In the genomic region with DNA sequence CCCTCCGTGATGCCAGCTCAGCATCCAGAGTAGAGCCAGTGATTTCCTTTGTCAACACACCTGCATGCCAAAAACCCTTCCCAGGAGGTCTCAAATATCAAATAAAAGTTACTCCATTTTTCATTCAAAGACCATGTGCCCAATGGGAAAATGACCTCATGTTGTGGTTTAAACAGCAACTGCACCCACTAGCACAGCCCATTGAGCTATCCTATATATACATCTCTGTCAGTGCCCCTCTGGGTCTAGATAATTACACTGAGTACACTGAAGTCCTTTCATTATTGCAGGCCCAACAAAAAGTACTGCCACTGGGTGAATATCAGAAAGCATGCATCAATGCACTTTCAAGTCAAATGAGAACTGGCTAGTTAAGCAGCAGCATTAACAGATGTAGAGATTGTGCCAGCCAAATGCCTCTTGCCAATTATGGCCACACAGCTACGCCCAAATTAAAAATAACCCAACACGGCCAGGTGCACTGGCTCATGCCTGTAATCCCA, we compare ENCODE assay signal across 18 cellular contexts.
DNase-seq lines count a peak whose midpoint lies in the region; FAIRE-seq and TF ChIP-seq lines count a peak whose summit lies in the region.
"Had no signal": no experiment of that assay in that cellular context is flagged by ENCODE, and none has a peak within 500 bp of the region (broad histone marks: within the 10 kb centered on the region; RNA-seq: fewer than 3 reads in every experiment).

No MANE protein-coding gene starts in this region.

- no peaks in the 10 kb centered on the region for H3K9me3 ChIP-seq in skeletal muscle tissue (ENCODE audit: control insufficient read depth in 3 of 3, low read length in 3 of 3)
- H3K9me3 ChIP-seq in ascending aorta: no peaks in the 10 kb centered on the region
- H3K9me3 ChIP-seq: neutrophil, thoracic aorta, vagina had no signal

- H3K4me3 ChIP-seq in skeletal muscle tissue (ENCODE audit: low read length in 3 of 3) (no peak overlapping the region), ascending aorta (no peak overlapping the region)
- H3K4me3 ChIP-seq: GM23248, thoracic aorta, vagina had no signal

- H3K27me3 ChIP-seq in skeletal muscle tissue (ENCODE audit: control insufficient read depth in 3 of 3, insufficient read depth in 3 of 3, low read length in 3 of 3) (no peaks in the 10 kb centered on the region), ascending aorta (no peaks in the 10 kb centered on the region)
- H3K27me3 ChIP-seq: neutrophil, vagina had no signal

- peak overlapping the region; percentile 68 for H3K27ac ChIP-seq in skeletal muscle tissue (ENCODE audit: low read depth, low read length)
- peak overlapping the region in 1 of 2 donors; percentile 10 for H3K27ac ChIP-seq in ascending aorta
- H3K27ac ChIP-seq: GM23248, neutrophil, thoracic aorta, vagina had no signal

- H3K36me3 ChIP-seq in skeletal muscle tissue (ENCODE audit: control insufficient read depth in 3 of 3, insufficient read depth in 3 of 3, low read length in 3 of 3) (peaks cover 0 to 2% (median 0%) of the 10 kb centered on the region in 3 donors), ascending aorta (no peaks in the 10 kb centered on the region)
- H3K36me3 ChIP-seq: neutrophil, thoracic aorta, vagina had no signal

- peak; percentile 50 for FAIRE-seq in GM18507 (lab: Jason Lieb, UNC)
- FAIRE-seq: D721Med had no signal

- intact Hi-C loops in ascending aorta (cut with DNase I): no loop called here

- no peak for TF ChIP-seq CTCF in ascending aorta (IDR thresholded peaks at IDR 0.05)

- peaks cover 23 to 52% (median 33%) of the 10 kb centered on the region in 3 donors for H3K4me1 ChIP-seq in skeletal muscle tissue (ENCODE audit: control insufficient read depth in 3 of 3, insufficient read depth in 3 of 3, low read length in 3 of 3)
- H3K4me1 ChIP-seq in ascending aorta: peaks cover 0 to 15% of the 10 kb centered on the region in 2 donors

- no peak for DNase-seq in GM18507 (ENCODE audit: extremely low spot score, insufficient read length, low read depth)
- DNase-seq in NCI-H446 (lab: John Stamatoyannopoulos, UW): peak; percentile 37 to 60
- DNase-seq in foreskin melanocyte: peak; percentile 29
- DNase-seq in NCI-H1105 (lab: John Stamatoyannopoulos, UW): no peak
- no peak for DNase-seq in ascending aorta (ENCODE audit: low spot score in 2 of 2)
- DNase-seq in ecto neural progenitor cell (ENCODE audit: low spot score): no peak
- DNase-seq: activated CD8-positive, alpha-beta memory T cell treated with anti-CD3 and anti-CD28 coated beads, Interleukin-2, amount 50 U/mL, for 48 hours; GM23248; head of caudate nucleus; kidney glomerular epithelial cell; NCI-H2171 treated with DMSO at 0.1 percent for 48 hours; Right ventricle myocardium superior; T1000 had no signal

- H3K9ac ChIP-seq in skeletal muscle tissue (ENCODE audit: low read depth in 1 of 3, low read length in 3 of 3): peak overlapping the region in 1 of 3 donors; percentile 35
- H3K9ac ChIP-seq: GM23248 had no signal

Comparison
In these comparisons a context has a peak if more than half of its experiments do, and no peak if none do; other contexts are left out.
1. DNase-seq: peak in NCI-H446 (2 of 2) and foreskin melanocyte (single experiment); none in GM18507 (single experiment), NCI-H1105 (single experiment), ascending aorta (0 of 2) and ecto neural progenitor cell (single experiment).